15 cellular contexts compared by ENCODE assay signal in the genomic region with DNA sequence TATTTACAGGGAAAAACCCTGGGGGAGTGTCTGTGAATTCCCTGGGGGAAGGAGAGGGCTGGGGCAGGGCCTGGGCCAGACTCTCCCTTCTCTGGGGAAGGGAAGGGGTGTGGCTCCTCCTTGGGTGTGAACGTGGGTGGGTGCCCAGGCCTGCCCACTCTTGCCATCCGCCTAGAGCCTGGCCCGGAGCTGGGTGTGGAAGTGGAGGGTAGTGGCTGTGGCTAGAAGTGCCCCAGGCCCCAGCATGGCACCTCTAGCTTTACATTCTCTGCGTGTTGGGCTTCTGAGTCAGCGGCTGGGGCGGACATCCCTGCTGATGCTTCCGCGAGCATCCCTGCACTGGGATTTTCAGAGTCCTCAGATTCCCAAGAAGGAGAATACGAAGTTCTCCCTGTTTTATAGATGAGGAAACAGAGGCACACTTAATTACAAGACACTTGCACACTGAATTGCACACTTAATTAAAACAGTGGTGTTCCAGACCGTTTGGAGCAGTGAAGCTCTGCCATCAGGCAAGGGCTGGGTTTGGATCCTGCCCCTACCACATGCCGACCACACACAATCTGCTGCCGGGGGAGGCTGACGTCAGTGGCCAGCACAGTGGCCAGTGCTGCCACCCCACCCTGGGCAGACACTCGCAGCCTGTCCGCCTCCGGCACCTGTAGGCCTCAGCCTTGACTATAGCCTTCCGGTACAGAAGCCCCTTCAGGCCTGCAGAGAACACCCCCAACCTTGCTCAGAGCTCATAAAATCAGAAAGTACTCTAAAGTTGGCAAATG. TPM values are rescaled to one million over a fixed set of nuclear protein-coding genes. Genes with fewer than 3 reads are reported as not detected.
DNase-seq lines count a peak whose midpoint lies in the region; ATAC-seq, FAIRE-seq and TF ChIP-seq lines count a peak whose summit lies in the region.
"Had no signal": no experiment of that assay in that cellular context is flagged by ENCODE, and none has a peak within 500 bp of the region (broad histone marks: within the 10 kb centered on the region; RNA-seq: fewer than 3 reads in every experiment).

No MANE protein-coding gene starts in this region.

- H3K4me3 ChIP-seq in upper lobe of left lung = no peak overlapping the region
- H3K4me3 ChIP-seq: coronary artery, SJCRH30 had no signal

- DNase-seq in H54 (ENCODE audit: insufficient read length, low spot score) = peak; percentile 91
- peak; percentile 76 to 85 for DNase-seq in left colon
- no peak for DNase-seq in upper lobe of left lung
- no peak for DNase-seq in left lobe of liver (ENCODE audit: low spot score)
- no peak for DNase-seq in RCC 7860 (ENCODE audit: low spot score)
- no peak for DNase-seq in iPS-NIHi11 (ENCODE audit: low spot score)
- DNase-seq: NCI-H146; NCI-H526 treated with DMSO at 0.1 percent for 48 hours; SJCRH30; stimulated activated CD4-positive, alpha-beta T cell treated with anti-CD3 and anti-CD28 coated beads, Interleukin-4, amount 100 ng/mL, for 24 hours; stimulated activated naive CD4-positive, alpha-beta T cell treated with Interleukin-2 at 50 U/mL for 16 hours had no signal

- intact Hi-C loops in left colon (cut with DNase I, micrococcal nuclease) = no loop called here

- TF ChIP-seq EP300 in upper lobe of left lung (IDR thresholded peaks at IDR 0.05) = no peak

- peak; percentile 28; the same call in 1 of the 2 replicates for TF ChIP-seq POLR2A in H54 (IDR thresholded peaks at IDR 0.05; ENCODE audit: low read depth, low read length)
- no peak for TF ChIP-seq POLR2A in upper lobe of left lung (IDR thresholded peaks at IDR 0.05)

- FAIRE-seq in H54 (lab: Jason Lieb, UNC) (peak; percentile 41), RCC 7860 (lab: Jason Lieb, UNC) (no peak)

- H3K4me1 ChIP-seq in upper lobe of left lung = peaks cover 4 to 21% (median 10%) of the 10 kb centered on the region in 4 donors
- H3K4me1 ChIP-seq: SJCRH30 had no signal

- no peaks in the 10 kb centered on the region for H3K27me3 ChIP-seq in upper lobe of left lung
- H3K27me3 ChIP-seq: SJCRH30 had no signal

- ATAC-seq in left colon = peak; percentile 79
- peak; percentile 11 to 43 for ATAC-seq in upper lobe of left lung (ENCODE audit: low FRiP score in 2 of 2)
- ATAC-seq in left lobe of liver = no peak
- ATAC-seq: activated naive CD4-positive, alpha-beta T cell treated with anti-CD3 and anti-CD28 coated beads, Interleukin-2, amount 50 U/mL, for 72 hours had no signal

- no peaks in the 10 kb centered on the region for H3K9me3 ChIP-seq in upper lobe of left lung
- H3K9me3 ChIP-seq: SJCRH30 had no signal

- 76 to 82% methylated on average over 10 to 17 of the region's 17 CpGs for WGBS in upper lobe of left lung, 2 donors

- H3K27ac ChIP-seq in VCaP = peak overlapping the region; percentile 0; the same call in 1 of the 2 replicates
- H3K27ac ChIP-seq in upper lobe of left lung = no peak overlapping the region
- H3K27ac ChIP-seq: coronary artery, SJCRH30 had no signal

- TF ChIP-seq CTCF in VCaP (conservative IDR thresholded peaks at IDR 0.05) = no peak
- TF ChIP-seq CTCF in upper lobe of left lung (IDR thresholded peaks at IDR 0.05) = no peak

- peaks cover 0 to 35% (median 20%) of the 10 kb centered on the region in 4 donors for H3K36me3 ChIP-seq in upper lobe of left lung

RNA-seq across cellular contexts. Expression of gene BAD, which starts 7.6 kb away (rescaled TPM):
- total RNA-seq in left colon = 10 to 100 TPM; 83.9 to 90.0 TPM
- total RNA-seq in upper lobe of left lung = 100 to 1,000 TPM in 2 of 6 donors, 10 to 100 TPM in 4; 59.7 to 150 (median 80.1) TPM
- total RNA-seq in left lobe of liver = 36.0 TPM

RNA-seq across cellular contexts. Expression of gene GPR137, which starts 8.8 kb away (rescaled TPM):
- total RNA-seq in left colon (10 to 100 TPM; 31.2 to 37.3 TPM), upper lobe of left lung (10 to 100 TPM in 5 of 6 donors, 1 to 10 TPM in 1; 7.3 to 48.1 (median 27.0) TPM), left lobe of liver (26.8 TPM)

RNA-seq across cellular contexts. Expression of gene KCNK4, which starts 14.3 kb away (rescaled TPM):
- total RNA-seq in left colon (not detected), upper lobe of left lung (under 1 TPM in 3 of 6 donors, not detected in 3; 0.17 to 0.55 (median 0.26) TPM), left lobe of liver (not detected)
- total RNA-seq: mucosa of gallbladder, SJCRH30 had no signal

RNA-seq across cellular contexts. Expression of gene CATSPERZ, which starts 23.3 kb away (rescaled TPM):
- total RNA-seq in left colon (under 1 TPM; 0.43 to 0.98 TPM), upper lobe of left lung (10 to 100 TPM in 1 of 6 donors, 1 to 10 TPM in 1, under 1 TPM in 2, not detected in 2; 0.51 to 62.9 (median 2.5) TPM), left lobe of liver (not detected)
- total RNA-seq: SJCRH30 had no signal

RNA-seq across cellular contexts. Expression of gene PLCB3, which starts 25.5 kb away (rescaled TPM):
- total RNA-seq in left colon (10 to 100 TPM; 69.9 to 92.2 TPM), upper lobe of left lung (10 to 100 TPM; 19.5 to 55.5 (median 30.3) TPM), left lobe of liver (6.8 TPM)

Comparison
In these comparisons a context has a peak if more than half of its experiments do, and no peak if none do; other contexts are left out.
1. DNase-seq: peak in H54 (single experiment) and left colon (2 of 2); none in upper lobe of left lung (0 of 2), left lobe of liver (single experiment), RCC 7860 (single experiment) and iPS-NIHi11 (single experiment).